In genomic region chr12:53059434-53060063, GRCh38 we compare ENCODE assay signal across 26 cellular contexts. TPM values are rescaled to one million over a fixed set of nuclear protein-coding genes. Genes with fewer than 3 reads are reported as not detected.
DNase-seq lines count a peak whose midpoint lies in the region; ATAC-seq, FAIRE-seq and TF ChIP-seq lines count a peak whose summit lies in the region.
"Had no signal": no experiment of that assay in that cellular context is flagged by ENCODE, and none has a peak within 500 bp of the region (broad histone marks: within the 10 kb centered on the region; RNA-seq: fewer than 3 reads in every experiment).

No MANE protein-coding gene starts in this region.

- no peak overlapping the region for H3K9ac ChIP-seq in H1 (replicated peaks in 1 of 4; ENCODE audit: extremely low read depth in 1 of 4, low read depth in 3 of 4, low read length in 3 of 4)
- no peak overlapping the region for H3K9ac ChIP-seq in neuronal stem cell (ENCODE audit: low read depth, low read length, poor library complexity)

- H3K9me3 ChIP-seq in H1 (ENCODE audit: insufficient read depth in 2 of 2, low read depth in 1 of 2, low read length in 1 of 2): no peaks in the 10 kb centered on the region
- no peaks in the 10 kb centered on the region for H3K9me3 ChIP-seq in neuronal stem cell (replicated peaks in 1 of 2; ENCODE audit: control insufficient read depth in 2 of 2, insufficient read depth in 1 of 2, low read depth in 1 of 2, low read length in 2 of 2)
- no peaks in the 10 kb centered on the region for H3K9me3 ChIP-seq in tibial nerve
- H3K9me3 ChIP-seq: ovary had no signal

- H3K79me2 ChIP-seq in H1 (ENCODE audit: control insufficient read depth in 1 of 2, insufficient read depth in 2 of 2, low read length in 2 of 2): no peaks in the 10 kb centered on the region

- peak; percentile 26 for DNase-seq in activated naive CD8-positive, alpha-beta T cell treated with anti-CD3 and anti-CD28 coated beads, Interleukin-2, amount 10 ng/mL, durations not matched to agents 7 days and 5 days
- DNase-seq in activated naive CD8-positive, alpha-beta T cell treated with anti-CD3 and anti-CD28 coated beads, Interleukin-2, amount 50 U/mL, for 24 hours: no peak
- DNase-seq in H1 (ENCODE audit: low read depth in 1 of 2, low spot score in 2 of 2) (no peak), neuronal stem cell (ENCODE audit: low spot score) (no peak), tibial nerve (ENCODE audit: low spot score in 2 of 2) (peak in 1 of 2 donors; percentile 14)
- DNase-seq in effector CD4-positive, alpha-beta T cell: no peak
- no peak for DNase-seq in stimulated activated naive CD4-positive, alpha-beta T cell treated with Interleukin-2 at 50 U/mL for 16 hours (lab: John Stamatoyannopoulos, UW)
- DNase-seq: activated B cell treated with CpG ODN at 0.5 μM for 24 hours; activated CD8-positive, alpha-beta T cell treated with anti-CD3 and anti-CD28 coated beads for 36 hours; activated naive CD4-positive, alpha-beta T cell treated with anti-CD3 and anti-CD28 coated beads for 36 hours; immature natural killer cell; NCI-H1092 treated with DMSO at 0.1 percent for 48 hours; NCI-H2081; RPMI8226; stimulated activated CD4-positive, alpha-beta T cell treated with anti-CD3 and anti-CD28 coated beads, Interleukin-1b, Interleukin-23, amount 100 ng/mL, for 48 hours; T-helper 9 cell had no signal

- TF ChIP-seq RAD21 in H1 (IDR thresholded peaks at IDR 0.05 in 1 of 2, conservative IDR thresholded peaks at IDR 0.05 in 1 of 2; ENCODE audit: low read depth in 2 of 2, low read length in 2 of 2): no peak

- H3K4me3 ChIP-seq in H1 (ENCODE audit: extremely low read depth in 1 of 4, insufficient read depth in 2 of 4, low read depth in 3 of 4, low read length in 4 of 4): no peak overlapping the region
- peak overlapping the region in 1 of 2 donors; percentile 62 for H3K4me3 ChIP-seq in neuronal stem cell (ENCODE audit: low read length in 2 of 2)
- no peak overlapping the region for H3K4me3 ChIP-seq in tibial nerve
- H3K4me3 ChIP-seq: ovary had no signal

- TF ChIP-seq CTCF in H1 (IDR thresholded peaks at IDR 0.05; ENCODE audit: control extremely low read depth in 1 of 3, insufficient read depth in 1 of 3, low read depth in 1 of 3, low read length in 3 of 3) (no peak), tibial nerve (IDR thresholded peaks at IDR 0.05) (no peak)

- no peak overlapping the region for H4K5ac ChIP-seq in H1 (ENCODE audit: insufficient read length, low read depth, low read length)

- no peak overlapping the region for H3K18ac ChIP-seq in H1 (ENCODE audit: extremely low read depth, low read length)
- peak overlapping the region; percentile 92 for H3K18ac ChIP-seq in neuronal stem cell (ENCODE audit: low read length)

- H3K23me2 ChIP-seq in H1 (ENCODE audit: low read depth, low read length): no peaks in the 10 kb centered on the region; the same call in 1 of the 2 replicates

- POLR2A ChIA-PET in activated naive CD8-positive, alpha-beta T cell treated with anti-CD3 and anti-CD28 coated beads, Interleukin-2, amount 10 ng/mL, durations not matched to agents 7 days and 5 days (lab: Charles Lee): interaction anchor here (0.9 to 1.4 kb wide), 3 partner anchors 20 to 43 kb away, joined by 3 to 5 read pairs (median 4); partner anchors contain the start of genes SOAT2 and SPRYD3
- POLR2A ChIA-PET in H1 (lab: Charles Lee; ENCODE audit: partially characterized antibody): interaction anchor here (0.8 to 5.9 kb wide), 4 partner anchors 10 to 261 kb away, joined by 3 to 26 read pairs (median 4); partner anchors contain the start of gene TNS2

- H3K4me1 ChIP-seq in H1 (replicated peaks in 1 of 4; ENCODE audit: control insufficient read depth in 3 of 4, insufficient read depth in 4 of 4, low read length in 3 of 4) (peaks cover 0 to 7% (median 0%) of the 10 kb centered on the region in 4 experiments; a peak in 1 of 7 replicates), neuronal stem cell (ENCODE audit: control insufficient read depth in 2 of 2, insufficient read depth in 1 of 2, low read depth in 1 of 2, low read length in 2 of 2) (peaks cover 0 to 2% of the 10 kb centered on the region in 2 donors), tibial nerve (peaks cover 0 to 100% (median 49%) of the 10 kb centered on the region in 4 donors)

- no peak overlapping the region for H3K4me3 Mint-ChIP-seq in activated naive CD8-positive, alpha-beta T cell treated with anti-CD3 and anti-CD28 coated beads, Interleukin-2, amount 10 ng/mL, durations not matched to agents 7 days and 5 days
- H3K4me3 Mint-ChIP-seq in activated naive CD8-positive, alpha-beta T cell treated with anti-CD3 and anti-CD28 coated beads, Interleukin-2, amount 50 U/mL, for 24 hours: no peak overlapping the region
- H3K4me3 Mint-ChIP-seq: activated B cell treated with CpG ODN at 0.5 μM for 24 hours; activated CD8-positive, alpha-beta T cell treated with anti-CD3 and anti-CD28 coated beads for 36 hours; activated naive CD4-positive, alpha-beta T cell treated with anti-CD3 and anti-CD28 coated beads for 36 hours; immature natural killer cell; stimulated activated memory B cell treated with anti-CD40 and anti-IgM and Interleukin-4, amounts not matched to agents 10 μg/mL and 1 μg/mL and 100 μg/mL, for 72 hours had no signal

- H3K4me2 ChIP-seq in H1 (ENCODE audit: insufficient read depth in 1 of 2, low read depth in 2 of 2, low read length in 2 of 2) (no peak overlapping the region), neuronal stem cell (ENCODE audit: insufficient read depth, low read length, poor library complexity, severe bottlenecking) (no peak overlapping the region)

- H3K56ac ChIP-seq in H1 (replicated peaks; ENCODE audit: insufficient read length, low read depth, low read length): no peak overlapping the region

- no peak overlapping the region for H2BK15ac ChIP-seq in H1 (ENCODE audit: low read length)
- H2BK15ac ChIP-seq in neuronal stem cell (ENCODE audit: low read length): peak overlapping the region; percentile 87

- peak overlapping the region; percentile 35; the same call in 1 of the 2 replicates for H2BK5ac ChIP-seq in H1 (ENCODE audit: low read depth, low read length)
- H2BK5ac ChIP-seq in neuronal stem cell (ENCODE audit: low read length): no peak overlapping the region

- no peak overlapping the region for H4K91ac ChIP-seq in H1 (replicated peaks; ENCODE audit: insufficient read length, low read length)
- peak overlapping the region; percentile 53 for H4K91ac ChIP-seq in neuronal stem cell (ENCODE audit: low read depth, low read length, poor library complexity)

- H3K79me1 ChIP-seq in H1 (ENCODE audit: low read depth, low read length): no peaks in the 10 kb centered on the region
- H3K79me1 ChIP-seq in neuronal stem cell (ENCODE audit: low read depth, low read length): no peaks in the 10 kb centered on the region

- H3K27me3 ChIP-seq in H1 (replicated peaks in 1 of 4; ENCODE audit: control insufficient read depth in 3 of 4, extremely low read depth in 1 of 4, insufficient read depth in 3 of 4, low read length in 3 of 4): peaks cover 0 to 12% (median 4%) of the 10 kb centered on the region in 4 experiments; a peak in 4 of 7 replicates
- H3K27me3 ChIP-seq in neuronal stem cell (ENCODE audit: control insufficient read depth in 3 of 3, insufficient read depth in 3 of 3, low read depth in 1 of 3, low read length in 3 of 3): no peaks in the 10 kb centered on the region
- H3K27me3 ChIP-seq in tibial nerve: no peaks in the 10 kb centered on the region
- H3K27me3 ChIP-seq: ovary had no signal

- H4K8ac ChIP-seq in H1 (ENCODE audit: extremely low read depth, insufficient read depth, low read length): no peak overlapping the region
- peak overlapping the region; percentile 43 for H4K8ac ChIP-seq in neuronal stem cell (ENCODE audit: low read depth, low read length)

- no peak overlapping the region for H3K23ac ChIP-seq in H1 (ENCODE audit: insufficient read length)
- H3K23ac ChIP-seq in neuronal stem cell (ENCODE audit: low read depth, low read length, poor library complexity): peak overlapping the region; percentile 89

- no peak overlapping the region for H3K14ac ChIP-seq in H1 (ENCODE audit: insufficient read length)
- peak overlapping the region; percentile 71 for H3K14ac ChIP-seq in neuronal stem cell (ENCODE audit: low read length)

- H2BK12ac ChIP-seq in H1 (ENCODE audit: low read depth, low read length) (peak overlapping the region; percentile 27; the same call in 1 of the 2 replicates), neuronal stem cell (ENCODE audit: low read length) (peak overlapping the region; percentile 24)

- CTCF ChIA-PET in H1 (lab: Charles Lee; ENCODE audit: partially characterized antibody): interaction anchor here (0.7 to 22.4 kb wide), 8 partner anchors 11 to 137 kb away, joined by 3 to 531 read pairs (median 4); partner anchors contain the start of genes IGFBP6, SOAT2, SPRYD3 and TNS2

- H3K27ac Mint-ChIP-seq in activated naive CD8-positive, alpha-beta T cell treated with anti-CD3 and anti-CD28 coated beads, Interleukin-2, amount 10 ng/mL, durations not matched to agents 7 days and 5 days: no peak overlapping the region
- no peak overlapping the region for H3K27ac Mint-ChIP-seq in activated naive CD8-positive, alpha-beta T cell treated with anti-CD3 and anti-CD28 coated beads, Interleukin-2, amount 50 U/mL, for 24 hours
- H3K27ac Mint-ChIP-seq: activated B cell treated with CpG ODN at 0.5 μM for 24 hours; activated CD8-positive, alpha-beta T cell treated with anti-CD3 and anti-CD28 coated beads for 36 hours; activated naive CD4-positive, alpha-beta T cell treated with anti-CD3 and anti-CD28 coated beads for 36 hours; immature natural killer cell; stimulated activated memory B cell treated with anti-CD40 and anti-IgM and Interleukin-4, amounts not matched to agents 10 μg/mL and 1 μg/mL and 100 μg/mL, for 72 hours had no signal

- H3K4ac ChIP-seq in H1 (replicated peaks; ENCODE audit: insufficient read length, low read depth, low read length) (no peak overlapping the region), neuronal stem cell (ENCODE audit: low read length) (no peak overlapping the region)

- no peak for TF ChIP-seq EP300 in H1 (IDR thresholded peaks at IDR 0.05; ENCODE audit: borderline replicate concordance in 1 of 2, low read depth in 2 of 2, low read length in 2 of 2)
- TF ChIP-seq EP300 in tibial nerve (IDR thresholded peaks at IDR 0.05): no peak

- no peaks in the 10 kb centered on the region for H3K4me1 Mint-ChIP-seq in activated naive CD8-positive, alpha-beta T cell treated with anti-CD3 and anti-CD28 coated beads, Interleukin-2, amount 10 ng/mL, durations not matched to agents 7 days and 5 days
- no peaks in the 10 kb centered on the region for H3K4me1 Mint-ChIP-seq in activated naive CD8-positive, alpha-beta T cell treated with anti-CD3 and anti-CD28 coated beads, Interleukin-2, amount 50 U/mL, for 24 hours
- H3K4me1 Mint-ChIP-seq: activated B cell treated with CpG ODN at 0.5 μM for 24 hours; stimulated activated memory B cell treated with anti-CD40 and anti-IgM and Interleukin-4, amounts not matched to agents 10 μg/mL and 1 μg/mL and 100 μg/mL, for 72 hours had no signal

- peaks cover 5% of the 10 kb centered on the region for H3K27me3 Mint-ChIP-seq in activated naive CD8-positive, alpha-beta T cell treated with anti-CD3 and anti-CD28 coated beads, Interleukin-2, amount 10 ng/mL, durations not matched to agents 7 days and 5 days
- no peaks in the 10 kb centered on the region for H3K27me3 Mint-ChIP-seq in activated naive CD8-positive, alpha-beta T cell treated with anti-CD3 and anti-CD28 coated beads, Interleukin-2, amount 50 U/mL, for 24 hours
- H3K27me3 Mint-ChIP-seq: activated CD8-positive, alpha-beta T cell treated with anti-CD3 and anti-CD28 coated beads for 36 hours had no signal

- no peak overlapping the region for H2BK20ac ChIP-seq in H1 (ENCODE audit: low read length)

- no peak overlapping the region for H2BK120ac ChIP-seq in H1 (replicated peaks; ENCODE audit: low read depth, low read length)
- peak overlapping the region; percentile 72 for H2BK120ac ChIP-seq in neuronal stem cell (ENCODE audit: low read depth, low read length)

- peaks cover 0 to 2% of the 10 kb centered on the region in 2 experiments for H4K20me1 ChIP-seq in H1 (replicated peaks in 1 of 2; ENCODE audit: control insufficient read depth in 1 of 2, insufficient read depth in 2 of 2, low read length in 2 of 2)

- TF ChIP-seq POLR2A in H1 (IDR thresholded peaks at IDR 0.05; ENCODE audit: control extremely low read depth in 1 of 2, low read depth in 2 of 2, low read length in 2 of 2): no peak
- TF ChIP-seq POLR2A in tibial nerve (IDR thresholded peaks at IDR 0.05): no peak

- H3K27ac ChIP-seq in H1 (ENCODE audit: low read depth, low read length): no peak overlapping the region
- no peak overlapping the region for H3K27ac ChIP-seq in neuronal stem cell (replicated peaks; ENCODE audit: low read length)
- peak overlapping the region; percentile 7 to 100 (median 68) for H3K27ac ChIP-seq in tibial nerve

- no peak for FAIRE-seq in H1 (lab: Jason Lieb, UNC)
- FAIRE-seq: HTR-8/SVneo had no signal

- H3K36me3 ChIP-seq in H1 (ENCODE audit: control insufficient read depth in 2 of 4, insufficient read depth in 4 of 4, low read length in 3 of 4): no peaks in the 10 kb centered on the region
- peaks cover 0 to 2% of the 10 kb centered on the region in 2 donors for H3K36me3 ChIP-seq in neuronal stem cell (replicated peaks in 1 of 2; ENCODE audit: control insufficient read depth in 2 of 2, insufficient read depth in 2 of 2, low read length in 2 of 2)
- H3K36me3 ChIP-seq in tibial nerve: peaks cover 10 to 97% (median 11%) of the 10 kb centered on the region in 3 donors
- H3K36me3 ChIP-seq: ovary had no signal

- H3K9me3 Mint-ChIP-seq in activated naive CD8-positive, alpha-beta T cell treated with anti-CD3 and anti-CD28 coated beads, Interleukin-2, amount 10 ng/mL, durations not matched to agents 7 days and 5 days: no peaks in the 10 kb centered on the region
- no peaks in the 10 kb centered on the region for H3K9me3 Mint-ChIP-seq in activated naive CD8-positive, alpha-beta T cell treated with anti-CD3 and anti-CD28 coated beads, Interleukin-2, amount 50 U/mL, for 24 hours
- H3K9me3 Mint-ChIP-seq: activated B cell treated with CpG ODN at 0.5 μM for 24 hours; activated CD8-positive, alpha-beta T cell treated with anti-CD3 and anti-CD28 coated beads for 36 hours; activated naive CD4-positive, alpha-beta T cell treated with anti-CD3 and anti-CD28 coated beads for 36 hours; immature natural killer cell; stimulated activated memory B cell treated with anti-CD40 and anti-IgM and Interleukin-4, amounts not matched to agents 10 μg/mL and 1 μg/mL and 100 μg/mL, for 72 hours had no signal

- H2AFZ ChIP-seq in H1 (ENCODE audit: low read length): no peak overlapping the region
- no peak overlapping the region for H2AFZ ChIP-seq in neuronal stem cell (ENCODE audit: low read length)

- 92% methylated on average over 23 of the region's 24 CpGs; no CpG with 5 or more reads in 1 of the 2 experiments for WGBS in H1 (ENCODE audit: extremely low coverage in 1 of 2, insufficient coverage in 1 of 2, insufficient read length in 1 of 2, insufficient replicate concordance in 2 of 2, low coverage in 1 of 2, low lambda C conversion rate in 2 of 2, missing lambda C conversion rate in 1 of 2), 2 experiments
- WGBS in neuronal stem cell (ENCODE audit: extremely low coverage in 2 of 2, insufficient read length in 2 of 2, insufficient replicate concordance in 1 of 2), 2 donors: no CpG with 5 or more reads among the region's 24 CpGs
- 82 to 87% methylated on average over 10 to 22 of the region's 24 CpGs for WGBS in tibial nerve, 2 donors

- H3K36me3 Mint-ChIP-seq in activated naive CD8-positive, alpha-beta T cell treated with anti-CD3 and anti-CD28 coated beads, Interleukin-2, amount 10 ng/mL, durations not matched to agents 7 days and 5 days: peaks cover 4% of the 10 kb centered on the region
- H3K36me3 Mint-ChIP-seq in activated naive CD8-positive, alpha-beta T cell treated with anti-CD3 and anti-CD28 coated beads, Interleukin-2, amount 50 U/mL, for 24 hours (ENCODE audit: low read depth): no peaks in the 10 kb centered on the region

- H2AK5ac ChIP-seq in H1 (ENCODE audit: low read depth, low read length) (no peak overlapping the region), neuronal stem cell (ENCODE audit: low read depth, low read length) (peak overlapping the region; percentile 97)

- no peak for ATAC-seq in activated naive CD8-positive, alpha-beta T cell treated with anti-CD3 and anti-CD28 coated beads, Interleukin-2, amount 10 ng/mL, durations not matched to agents 7 days and 5 days (ENCODE audit: low read depth)
- no peak for ATAC-seq in activated naive CD8-positive, alpha-beta T cell treated with anti-CD3 and anti-CD28 coated beads, Interleukin-2, amount 50 U/mL, for 24 hours
- ATAC-seq in GM21825 (IDR thresholded peaks at IDR 0.05; ENCODE audit: unreplicated experiment): no peak
- ATAC-seq: activated CD8-positive, alpha-beta T cell treated with anti-CD3 and anti-CD28 coated beads for 36 hours; stimulated activated memory B cell treated with anti-CD40 and anti-IgM and Interleukin-4, amounts not matched to agents 10 μg/mL and 1 μg/mL and 100 μg/mL, for 72 hours had no signal

RNA-seq across cellular contexts. Expression of gene TNS2, which starts 9.7 kb away (rescaled TPM):
- total RNA-seq in activated naive CD8-positive, alpha-beta T cell treated with anti-CD3 and anti-CD28 coated beads, Interleukin-2, amount 10 ng/mL, durations not matched to agents 7 days and 5 days: 1 to 10 TPM; 1.9 to 3.0 TPM
- total RNA-seq in H1 (2021; fragmentation: NEBNext Ultra II Directional; extraction: Animal tissue kit (Norgen Biotek cat#: 25700)): 4.7 and 5.8 TPM in 2 replicates
- polyA plus RNA-seq in H1 (2011; rRNA removed): 2.8 and 5.0 TPM in 2 replicates
- polyA plus RNA-seq in H1 (2011; cell fraction: cytosol; rRNA removed): 1.7 TPM
- 25.7 TPM for polyA plus RNA-seq in H1 (2011; cell fraction: nucleus; rRNA removed)
- 4.3 to 6.2 TPM (median 4.8 TPM) in 4 replicates for polyA plus RNA-seq in H1 (2012, experiment 1 of 2)
- 2.5 TPM for polyA plus RNA-seq in H1 (2012, experiment 2 of 2)
- 3.7 TPM for polyA plus RNA-seq in H1 (2013, experiment 1 of 2)
- polyA plus RNA-seq in H1 (2013, experiment 2 of 2): 3.4 TPM
- 1.7 and 2.8 TPM in 2 replicates for polyA minus RNA-seq in H1 (2011; rRNA and poly(A)+ RNA removed)
- 10.8 TPM for polyA minus RNA-seq in H1 (2011; cell fraction: cytosol; rRNA and poly(A)+ RNA removed)
- 10.6 TPM for polyA minus RNA-seq in H1 (2011; cell fraction: nucleus; rRNA and poly(A)+ RNA removed)
- polyA plus RNA-seq in neuronal stem cell (2013, experiment 1 of 2): 1.6 TPM
- 0.83 TPM for polyA plus RNA-seq in neuronal stem cell (2013, experiment 2 of 2)
- total RNA-seq in tibial nerve: 100 to 1,000 TPM; 411 to 653 (median 546) TPM
- polyA plus RNA-seq: immature natural killer cell had no signal

RNA-seq across cellular contexts. Expression of gene SPRYD3, which starts 19.6 kb away (rescaled TPM):
- total RNA-seq in activated naive CD8-positive, alpha-beta T cell treated with anti-CD3 and anti-CD28 coated beads, Interleukin-2, amount 10 ng/mL, durations not matched to agents 7 days and 5 days: 10 to 100 TPM; 34.4 to 37.8 TPM
- total RNA-seq in H1 (2021; fragmentation: NEBNext Ultra II Directional; extraction: Animal tissue kit (Norgen Biotek cat#: 25700)): 6.6 and 6.8 TPM in 2 replicates
- polyA plus RNA-seq in H1 (2011; rRNA removed): 8.0 and 10.4 TPM in 2 replicates
- polyA plus RNA-seq in H1 (2011; cell fraction: cytosol; rRNA removed): 7.4 TPM
- 10.8 TPM for polyA plus RNA-seq in H1 (2011; cell fraction: nucleus; rRNA removed)
- 4.9 to 8.7 TPM (median 6.7 TPM) in 4 replicates for polyA plus RNA-seq in H1 (2012, experiment 1 of 2)
- polyA plus RNA-seq in H1 (2012, experiment 2 of 2): 6.0 TPM
- polyA plus RNA-seq in H1 (2013, experiment 1 of 2): 3.4 TPM
- polyA plus RNA-seq in H1 (2013, experiment 2 of 2): 4.0 TPM
- polyA minus RNA-seq in H1 (2011; rRNA and poly(A)+ RNA removed): 7.9 and 9.9 TPM in 2 replicates
- 4.6 TPM for polyA minus RNA-seq in H1 (2011; cell fraction: cytosol; rRNA and poly(A)+ RNA removed)
- 7.6 TPM for polyA minus RNA-seq in H1 (2011; cell fraction: nucleus; rRNA and poly(A)+ RNA removed)
- polyA plus RNA-seq in neuronal stem cell (2013, experiment 1 of 2): 3.1 TPM
- 3.1 TPM for polyA plus RNA-seq in neuronal stem cell (2013, experiment 2 of 2)
- 10 to 100 TPM; 51.8 to 57.0 (median 54.3) TPM for total RNA-seq in tibial nerve

RNA-seq across cellular contexts. Expression of gene IGFBP6, which starts 37.9 kb away (rescaled TPM):
- 1 to 10 TPM; 2.0 to 2.3 TPM for total RNA-seq in activated naive CD8-positive, alpha-beta T cell treated with anti-CD3 and anti-CD28 coated beads, Interleukin-2, amount 10 ng/mL, durations not matched to agents 7 days and 5 days
- 13.7 and 16.4 TPM in 2 replicates for total RNA-seq in H1 (2021; fragmentation: NEBNext Ultra II Directional; extraction: Animal tissue kit (Norgen Biotek cat#: 25700))
- polyA plus RNA-seq in H1 (2011; rRNA removed): 14.7 and 25.3 TPM in 2 replicates
- 15.4 TPM for polyA plus RNA-seq in H1 (2011; cell fraction: cytosol; rRNA removed)
- 13.2 TPM for polyA plus RNA-seq in H1 (2011; cell fraction: nucleus; rRNA removed)
- polyA plus RNA-seq in H1 (2012, experiment 1 of 2): 5.3 to 13.0 TPM (median 10.2 TPM) in 4 replicates
- polyA plus RNA-seq in H1 (2012, experiment 2 of 2): 22.3 TPM
- polyA plus RNA-seq in H1 (2013, experiment 1 of 2): 8.4 TPM
- polyA plus RNA-seq in H1 (2013, experiment 2 of 2): 10.8 TPM
- polyA minus RNA-seq in H1 (2011; rRNA and poly(A)+ RNA removed): 2.6 and 3.5 TPM in 2 replicates
- polyA minus RNA-seq in H1 (2011; cell fraction: cytosol; rRNA and poly(A)+ RNA removed): 2.9 TPM
- polyA minus RNA-seq in H1 (2011; cell fraction: nucleus; rRNA and poly(A)+ RNA removed): 2.4 TPM
- 0.43 TPM for polyA plus RNA-seq in neuronal stem cell (2013, experiment 1 of 2)
- 0.53 TPM for polyA plus RNA-seq in neuronal stem cell (2013, experiment 2 of 2)
- 1,000 to 10,000 TPM; 1,043 to 8,473 (median 5,787) TPM for total RNA-seq in tibial nerve
- total RNA-seq: activated B cell treated with CpG ODN at 0.5 μM for 24 hours had no signal

RNA-seq across cellular contexts. Expression of gene SOAT2, which starts 43.7 kb away (rescaled TPM):
- 10 to 100 TPM in 1 of 2 experiments, 1 to 10 TPM in 1; 9.8 to 10.4 TPM for total RNA-seq in activated naive CD8-positive, alpha-beta T cell treated with anti-CD3 and anti-CD28 coated beads, Interleukin-2, amount 10 ng/mL, durations not matched to agents 7 days and 5 days
- total RNA-seq in H1 (2021; fragmentation: NEBNext Ultra II Directional; extraction: Animal tissue kit (Norgen Biotek cat#: 25700)): not detected in 2 replicates
- polyA plus RNA-seq in H1 (2011; rRNA removed): 0.08 and 0.13 TPM in 2 replicates
- polyA plus RNA-seq in H1 (2011; cell fraction: cytosol; rRNA removed): 0.12 TPM
- polyA plus RNA-seq in H1 (2011; cell fraction: nucleus; rRNA removed): 0.21 TPM
- not detected in 4 replicates for polyA plus RNA-seq in H1 (2012, experiment 1 of 2)
- not detected for polyA plus RNA-seq in H1 (2012, experiment 2 of 2)
- polyA plus RNA-seq in H1 (2013, experiment 1 of 2): 0.04 TPM
- polyA plus RNA-seq in H1 (2013, experiment 2 of 2): not detected
- not detected in 2 replicates for polyA minus RNA-seq in H1 (2011; rRNA and poly(A)+ RNA removed)
- polyA minus RNA-seq in H1 (2011; cell fraction: cytosol; rRNA and poly(A)+ RNA removed): not detected
- polyA minus RNA-seq in H1 (2011; cell fraction: nucleus; rRNA and poly(A)+ RNA removed): not detected
- not detected for polyA plus RNA-seq in neuronal stem cell (2013, experiment 1 of 2)
- not detected for polyA plus RNA-seq in neuronal stem cell (2013, experiment 2 of 2)
- 1 to 10 TPM in 1 of 4 donors, under 1 TPM in 3; 0.30 to 2.9 (median 0.72) TPM for total RNA-seq in tibial nerve
- total RNA-seq: A172, activated B cell treated with CpG ODN at 0.5 μM for 24 hours, Daoy, lung microvascular endothelial cell, myocyte, NCI-H460, urinary bladder had no signal
- polyA plus RNA-seq: immature natural killer cell had no signal

RNA-seq across cellular contexts. Expression of gene EIF4B, which starts 53.3 kb away (rescaled TPM):
- total RNA-seq in activated naive CD8-positive, alpha-beta T cell treated with anti-CD3 and anti-CD28 coated beads, Interleukin-2, amount 10 ng/mL, durations not matched to agents 7 days and 5 days: 100 to 1,000 TPM; 439 to 448 TPM
- total RNA-seq in H1 (2021; fragmentation: NEBNext Ultra II Directional; extraction: Animal tissue kit (Norgen Biotek cat#: 25700)): 811 and 816 TPM in 2 replicates
- 269 and 307 TPM in 2 replicates for polyA plus RNA-seq in H1 (2011; rRNA removed)
- polyA plus RNA-seq in H1 (2011; cell fraction: cytosol; rRNA removed): 530 TPM
- polyA plus RNA-seq in H1 (2011; cell fraction: nucleus; rRNA removed): 680 TPM
- polyA plus RNA-seq in H1 (2012, experiment 1 of 2): 514 to 624 TPM (median 554 TPM) in 4 replicates
- 45.7 TPM for polyA plus RNA-seq in H1 (2012, experiment 2 of 2)
- 453 TPM for polyA plus RNA-seq in H1 (2013, experiment 1 of 2)
- polyA plus RNA-seq in H1 (2013, experiment 2 of 2): 431 TPM
- 939 and 1,134 TPM in 2 replicates for polyA minus RNA-seq in H1 (2011; rRNA and poly(A)+ RNA removed)
- 559 TPM for polyA minus RNA-seq in H1 (2011; cell fraction: cytosol; rRNA and poly(A)+ RNA removed)
- 516 TPM for polyA minus RNA-seq in H1 (2011; cell fraction: nucleus; rRNA and poly(A)+ RNA removed)
- 468 TPM for polyA plus RNA-seq in neuronal stem cell (2013, experiment 1 of 2)
- 496 TPM for polyA plus RNA-seq in neuronal stem cell (2013, experiment 2 of 2)
- total RNA-seq in tibial nerve: 100 to 1,000 TPM; 297 to 484 (median 401) TPM

Comparison
In these comparisons a context has a peak if more than half of its experiments do, and no peak if none do; other contexts are left out.
1. H3K27ac ChIP-seq: peak in tibial nerve (4 of 4); none in H1 (single experiment) and neuronal stem cell (single experiment).
2. RNA of gene TNS2, which starts 9.7 kb away (total RNA-seq): 411 to 653 TPM in tibial nerve; 4.7 to 5.8 TPM in H1 and 1.9 to 3.0 TPM in activated naive CD8-positive, alpha-beta T cell treated with anti-CD3 and anti-CD28 coated beads, Interleukin-2, amount 10 ng/mL, durations not matched to agents 7 days and 5 days; every median in the first group is over 10 times any median in the second.
3. RNA of gene IGFBP6, which starts 37.9 kb away (total RNA-seq): 1,043 to 8,473 TPM in tibial nerve; 13.7 to 16.4 TPM in H1 and 2.0 to 2.3 TPM in activated naive CD8-positive, alpha-beta T cell treated with anti-CD3 and anti-CD28 coated beads, Interleukin-2, amount 10 ng/mL, durations not matched to agents 7 days and 5 days; every median in the first group is over 10 times any median in the second.